ENCODE assay signal across 1 cellular context in the genomic region with DNA sequence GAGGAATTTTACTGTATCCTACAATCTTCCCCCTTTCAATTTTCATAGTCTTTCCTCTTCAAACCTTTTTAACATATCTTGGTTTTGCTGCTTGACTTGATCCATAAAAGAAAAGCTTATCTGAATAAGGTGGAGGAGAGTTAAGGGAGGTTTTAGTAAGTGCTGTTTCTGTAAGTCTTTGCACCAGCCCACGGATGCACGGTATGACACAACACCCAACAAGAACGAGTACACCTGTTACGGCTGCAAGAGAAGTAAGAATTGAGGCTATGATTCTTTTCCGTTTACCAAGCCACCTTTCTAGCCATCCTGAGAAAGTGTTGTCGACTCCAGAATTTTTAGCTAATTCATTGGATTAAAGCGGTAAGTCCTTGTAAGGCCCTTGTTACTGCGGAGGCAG.
TF ChIP-seq lines count a peak whose summit lies in the region.

No MANE protein-coding gene starts in this region.

TF ChIP-seq in HCT116, 20 proteins besides CTCF, POLR2A, EP300 and RAD21 (continued from another document):
- no peak for TF ChIP-seq CEBPB (IDR thresholded peaks at IDR 0.05; ENCODE audit: low read depth)
- TF ChIP-seq YY1 (IDR thresholded peaks at IDR 0.05; ENCODE audit: extremely low read depth, insufficient replicate concordance, low read depth, low read length): no peak
- no peak for TF ChIP-seq POLR2AphosphoS5 (IDR thresholded peaks at IDR 0.05; ENCODE audit: low read depth, low read length)
- TF ChIP-seq EZH2phosphoT487 (IDR thresholded peaks at IDR 0.05; ENCODE audit: borderline replicate concordance): no peak
- TF ChIP-seq ZFX (IDR thresholded peaks at IDR 0.05): no peak
- no peak for TF ChIP-seq SRF (IDR thresholded peaks at IDR 0.05; ENCODE audit: low read depth)
- no peak for TF ChIP-seq JUND (IDR thresholded peaks at IDR 0.05)
- TF ChIP-seq, protein P1, sequence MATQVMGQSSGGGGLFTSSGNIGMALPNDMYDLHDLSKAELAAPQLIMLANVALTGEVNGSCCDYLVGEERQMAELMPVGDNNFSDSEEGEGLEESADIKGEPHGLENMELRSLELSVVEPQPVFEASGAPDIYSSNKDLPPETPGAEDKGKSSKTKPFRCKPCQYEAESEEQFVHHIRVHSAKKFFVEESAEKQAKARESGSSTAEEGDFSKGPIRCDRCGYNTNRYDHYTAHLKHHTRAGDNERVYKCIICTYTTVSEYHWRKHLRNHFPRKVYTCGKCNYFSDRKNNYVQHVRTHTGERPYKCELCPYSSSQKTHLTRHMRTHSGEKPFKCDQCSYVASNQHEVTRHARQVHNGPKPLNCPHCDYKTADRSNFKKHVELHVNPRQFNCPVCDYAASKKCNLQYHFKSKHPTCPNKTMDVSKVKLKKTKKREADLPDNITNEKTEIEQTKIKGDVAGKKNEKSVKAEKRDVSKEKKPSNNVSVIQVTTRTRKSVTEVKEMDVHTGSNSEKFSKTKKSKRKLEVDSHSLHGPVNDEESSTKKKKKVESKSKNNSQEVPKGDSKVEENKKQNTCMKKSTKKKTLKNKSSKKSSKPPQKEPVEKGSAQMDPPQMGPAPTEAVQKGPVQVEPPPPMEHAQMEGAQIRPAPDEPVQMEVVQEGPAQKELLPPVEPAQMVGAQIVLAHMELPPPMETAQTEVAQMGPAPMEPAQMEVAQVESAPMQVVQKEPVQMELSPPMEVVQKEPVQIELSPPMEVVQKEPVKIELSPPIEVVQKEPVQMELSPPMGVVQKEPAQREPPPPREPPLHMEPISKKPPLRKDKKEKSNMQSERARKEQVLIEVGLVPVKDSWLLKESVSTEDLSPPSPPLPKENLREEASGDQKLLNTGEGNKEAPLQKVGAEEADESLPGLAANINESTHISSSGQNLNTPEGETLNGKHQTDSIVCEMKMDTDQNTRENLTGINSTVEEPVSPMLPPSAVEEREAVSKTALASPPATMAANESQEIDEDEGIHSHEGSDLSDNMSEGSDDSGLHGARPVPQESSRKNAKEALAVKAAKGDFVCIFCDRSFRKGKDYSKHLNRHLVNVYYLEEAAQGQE (IDR thresholded peaks at IDR 0.05; ENCODE audit: low read depth): no peak
- no peak for TF ChIP-seq ZNF274 (IDR thresholded peaks at IDR 0.05; ENCODE audit: low read depth, low read length)
- TF ChIP-seq EZH2 (IDR thresholded peaks at IDR 0.05): no peak
- TF ChIP-seq, protein P2, sequence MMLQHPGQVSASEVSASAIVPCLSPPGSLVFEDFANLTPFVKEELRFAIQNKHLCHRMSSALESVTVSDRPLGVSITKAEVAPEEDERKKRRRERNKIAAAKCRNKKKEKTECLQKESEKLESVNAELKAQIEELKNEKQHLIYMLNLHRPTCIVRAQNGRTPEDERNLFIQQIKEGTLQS (IDR thresholded peaks at IDR 0.05): no peak
- no peak for TF ChIP-seq FOSL1 (IDR thresholded peaks at IDR 0.05; ENCODE audit: low read depth)
- TF ChIP-seq TCF7L2 (IDR thresholded peaks at IDR 0.05; ENCODE audit: borderline replicate concordance, extremely low read depth, insufficient read depth, insufficient read length): no peak
- TF ChIP-seq EGR1 (IDR thresholded peaks at IDR 0.05; ENCODE audit: low read depth): no peak
- TF ChIP-seq, protein P3, sequence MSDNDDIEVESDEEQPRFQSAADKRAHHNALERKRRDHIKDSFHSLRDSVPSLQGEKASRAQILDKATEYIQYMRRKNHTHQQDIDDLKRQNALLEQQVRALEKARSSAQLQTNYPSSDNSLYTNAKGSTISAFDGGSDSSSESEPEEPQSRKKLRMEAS (IDR thresholded peaks at IDR 0.05): no peak
